In the genomic region with DNA sequence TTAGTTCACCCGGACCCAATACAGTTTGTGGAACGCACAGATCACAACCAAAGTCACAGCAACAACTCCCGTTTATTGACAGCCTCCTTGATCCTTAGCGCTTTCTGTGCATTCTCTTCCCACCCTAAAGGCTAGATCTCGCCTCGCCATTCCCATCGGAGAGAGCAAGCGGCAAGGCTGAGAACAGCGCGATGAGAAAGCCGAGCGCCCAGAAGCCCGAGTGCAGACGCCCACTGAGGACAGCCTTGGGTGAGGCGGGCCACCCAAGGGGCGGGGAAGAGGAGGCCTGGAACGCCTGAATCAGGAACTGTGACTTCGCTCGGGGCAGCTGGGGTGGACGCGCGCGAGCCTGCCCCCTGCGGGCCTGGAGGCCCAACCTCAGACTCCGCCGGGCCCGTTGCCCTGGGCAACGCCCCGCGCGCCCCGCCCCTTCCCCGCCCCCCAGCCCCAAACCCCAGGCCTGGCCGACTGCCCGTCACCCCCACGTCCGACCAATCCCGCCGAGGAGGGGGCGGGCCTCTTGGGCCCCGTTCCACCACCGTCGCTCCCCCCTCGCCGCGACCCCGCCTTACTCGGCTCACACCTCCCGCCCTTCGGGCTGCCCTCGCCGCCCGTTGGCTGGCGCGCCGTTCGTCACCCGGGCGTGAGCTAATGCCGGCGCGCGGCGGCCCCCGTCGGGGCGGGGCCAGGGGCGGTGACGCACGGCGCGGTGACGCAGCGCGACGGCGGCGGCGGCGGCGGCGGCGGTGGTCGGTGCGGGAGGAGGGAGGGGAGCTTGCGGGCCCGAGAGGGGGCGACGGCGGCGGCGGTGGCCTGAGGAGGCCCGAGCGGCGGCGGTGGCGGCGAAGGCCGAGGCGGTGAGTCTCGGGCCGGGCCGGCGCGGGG, we compare ENCODE assay signal across 1 cellular context.
TF ChIP-seq lines count a peak whose summit lies in the region.

A gene with protein sequence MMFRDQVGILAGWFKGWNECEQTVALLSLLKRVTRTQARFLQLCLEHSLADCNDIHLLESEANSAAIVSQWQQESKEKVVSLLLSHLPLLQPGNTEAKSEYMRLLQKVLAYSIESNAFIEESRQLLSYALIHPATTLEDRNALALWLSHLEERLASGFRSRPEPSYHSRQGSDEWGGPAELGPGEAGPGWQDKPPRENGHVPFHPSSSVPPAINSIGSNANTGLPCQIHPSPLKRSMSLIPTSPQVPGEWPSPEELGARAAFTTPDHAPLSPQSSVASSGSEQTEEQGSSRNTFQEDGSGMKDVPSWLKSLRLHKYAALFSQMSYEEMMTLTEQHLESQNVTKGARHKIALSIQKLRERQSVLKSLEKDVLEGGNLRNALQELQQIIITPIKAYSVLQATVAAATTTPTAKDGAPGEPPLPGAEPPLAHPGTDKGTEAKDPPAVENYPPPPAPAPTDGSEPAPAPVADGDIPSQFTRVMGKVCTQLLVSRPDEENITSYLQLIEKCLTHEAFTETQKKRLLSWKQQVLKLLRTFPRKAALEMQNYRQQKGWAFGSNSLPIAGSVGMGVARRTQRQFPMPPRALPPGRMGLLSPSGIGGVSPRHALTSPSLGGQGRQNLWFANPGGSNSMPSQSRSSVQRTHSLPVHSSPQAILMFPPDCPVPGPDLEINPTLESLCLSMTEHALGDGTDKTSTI (plus strand): TSS at position 702 of the 885 bp plus-strand sequence. CDS start 14,473 bp downstream, outside the sequence.

TF ChIP-seq in K562, 482 proteins besides CTCF, POLR2A, EP300 and RAD21 (continued from another document):
- TF ChIP-seq GTF2A2 (tag; IDR thresholded peaks at IDR 0.05) (no peak), TFAM (CRISPR knock-in tag; conservative IDR thresholded peaks at IDR 0.05) (no peak), NR1H2 (CRISPR knock-in tag; IDR thresholded peaks at IDR 0.05) (no peak), ZKSCAN3 (CRISPR knock-in tag; IDR thresholded peaks at IDR 0.05) (no peak), ZNF354B (CRISPR knock-in tag; IDR thresholded peaks at IDR 0.05) (no peak), SMAD1 (IDR thresholded peaks at IDR 0.05; ENCODE audit: low read depth, low read length, partially characterized antibody) (peak; percentile 38), KLF16 (IDR thresholded peaks at IDR 0.05) (no peak), FUS (optimal IDR thresholded peaks at IDR 0.05; ENCODE audit: low read depth, low read length) (no peak), OTX1 (CRISPR knock-in tag; IDR thresholded peaks at IDR 0.05) (no peak), SMAD2 (IDR thresholded peaks at IDR 0.05; ENCODE audit: low read depth, low read length) (no peak), BCOR (IDR thresholded peaks at IDR 0.05) (no peak; the same call in 1 of the 2 replicates), SPI1 (IDR thresholded peaks at IDR 0.05; ENCODE audit: borderline replicate concordance, low read depth, low read length) (peak; percentile 74), LARP7 (IDR thresholded peaks at IDR 0.05) (no peak), HMG20B (CRISPR knock-in tag; IDR thresholded peaks at IDR 0.05) (no peak), PURB (CRISPR knock-in tag; IDR thresholded peaks at IDR 0.05; ENCODE audit: low read depth) (no peak), XRCC5 (IDR thresholded peaks at IDR 0.05; ENCODE audit: low read depth, low read length) (no peak)
- TF ChIP-seq, protein P1, sequence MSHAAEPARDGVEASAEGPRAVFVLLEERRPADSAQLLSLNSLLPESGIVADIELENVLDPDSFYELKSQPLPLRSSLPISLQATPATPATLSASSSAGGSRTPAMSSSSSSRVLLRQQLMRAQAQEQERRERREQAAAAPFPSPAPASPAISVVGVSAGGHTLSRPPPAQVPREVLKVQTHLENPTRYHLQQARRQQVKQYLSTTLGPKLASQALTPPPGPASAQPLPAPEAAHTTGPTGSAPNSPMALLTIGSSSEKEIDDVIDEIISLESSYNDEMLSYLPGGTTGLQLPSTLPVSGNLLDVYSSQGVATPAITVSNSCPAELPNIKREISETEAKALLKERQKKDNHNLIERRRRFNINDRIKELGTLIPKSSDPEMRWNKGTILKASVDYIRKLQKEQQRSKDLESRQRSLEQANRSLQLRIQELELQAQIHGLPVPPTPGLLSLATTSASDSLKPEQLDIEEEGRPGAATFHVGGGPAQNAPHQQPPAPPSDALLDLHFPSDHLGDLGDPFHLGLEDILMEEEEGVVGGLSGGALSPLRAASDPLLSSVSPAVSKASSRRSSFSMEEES (CRISPR knock-in tag; IDR thresholded peaks at IDR 0.05), result no peak
- TF ChIP-seq, protein P2, sequence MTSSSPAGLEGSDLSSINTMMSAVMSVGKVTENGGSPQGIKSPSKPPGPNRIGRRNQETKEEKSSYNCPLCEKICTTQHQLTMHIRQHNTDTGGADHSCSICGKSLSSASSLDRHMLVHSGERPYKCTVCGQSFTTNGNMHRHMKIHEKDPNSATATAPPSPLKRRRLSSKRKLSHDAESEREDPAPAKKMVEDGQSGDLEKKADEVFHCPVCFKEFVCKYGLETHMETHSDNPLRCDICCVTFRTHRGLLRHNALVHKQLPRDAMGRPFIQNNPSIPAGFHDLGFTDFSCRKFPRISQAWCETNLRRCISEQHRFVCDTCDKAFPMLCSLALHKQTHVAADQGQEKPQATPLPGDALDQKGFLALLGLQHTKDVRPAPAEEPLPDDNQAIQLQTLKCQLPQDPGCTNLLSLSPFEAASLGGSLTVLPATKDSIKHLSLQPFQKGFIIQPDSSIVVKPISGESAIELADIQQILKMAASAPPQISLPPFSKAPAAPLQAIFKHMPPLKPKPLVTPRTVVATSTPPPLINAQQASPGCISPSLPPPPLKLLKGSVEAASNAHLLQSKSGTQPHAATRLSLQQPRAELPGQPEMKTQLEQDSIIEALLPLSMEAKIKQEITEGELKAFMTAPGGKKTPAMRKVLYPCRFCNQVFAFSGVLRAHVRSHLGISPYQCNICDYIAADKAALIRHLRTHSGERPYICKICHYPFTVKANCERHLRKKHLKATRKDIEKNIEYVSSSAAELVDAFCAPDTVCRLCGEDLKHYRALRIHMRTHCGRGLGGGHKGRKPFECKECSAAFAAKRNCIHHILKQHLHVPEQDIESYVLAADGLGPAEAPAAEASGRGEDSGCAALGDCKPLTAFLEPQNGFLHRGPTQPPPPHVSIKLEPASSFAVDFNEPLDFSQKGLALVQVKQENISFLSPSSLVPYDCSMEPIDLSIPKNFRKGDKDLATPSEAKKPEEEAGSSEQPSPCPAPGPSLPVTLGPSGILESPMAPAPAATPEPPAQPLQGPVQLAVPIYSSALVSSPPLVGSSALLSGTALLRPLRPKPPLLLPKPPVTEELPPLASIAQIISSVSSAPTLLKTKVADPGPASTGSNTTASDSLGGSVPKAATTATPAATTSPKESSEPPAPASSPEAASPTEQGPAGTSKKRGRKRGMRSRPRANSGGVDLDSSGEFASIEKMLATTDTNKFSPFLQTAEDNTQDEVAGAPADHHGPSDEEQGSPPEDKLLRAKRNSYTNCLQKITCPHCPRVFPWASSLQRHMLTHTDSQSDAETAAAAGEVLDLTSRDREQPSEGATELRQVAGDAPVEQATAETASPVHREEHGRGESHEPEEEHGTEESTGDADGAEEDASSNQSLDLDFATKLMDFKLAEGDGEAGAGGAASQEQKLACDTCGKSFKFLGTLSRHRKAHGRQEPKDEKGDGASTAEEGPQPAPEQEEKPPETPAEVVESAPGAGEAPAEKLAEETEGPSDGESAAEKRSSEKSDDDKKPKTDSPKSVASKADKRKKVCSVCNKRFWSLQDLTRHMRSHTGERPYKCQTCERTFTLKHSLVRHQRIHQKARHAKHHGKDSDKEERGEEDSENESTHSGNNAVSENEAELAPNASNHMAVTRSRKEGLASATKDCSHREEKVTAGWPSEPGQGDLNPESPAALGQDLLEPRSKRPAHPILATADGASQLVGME (CRISPR knock-in tag; IDR thresholded peaks at IDR 0.05), result no peak; the same call in 1 of the 2 replicates
- TF ChIP-seq, protein P3, sequence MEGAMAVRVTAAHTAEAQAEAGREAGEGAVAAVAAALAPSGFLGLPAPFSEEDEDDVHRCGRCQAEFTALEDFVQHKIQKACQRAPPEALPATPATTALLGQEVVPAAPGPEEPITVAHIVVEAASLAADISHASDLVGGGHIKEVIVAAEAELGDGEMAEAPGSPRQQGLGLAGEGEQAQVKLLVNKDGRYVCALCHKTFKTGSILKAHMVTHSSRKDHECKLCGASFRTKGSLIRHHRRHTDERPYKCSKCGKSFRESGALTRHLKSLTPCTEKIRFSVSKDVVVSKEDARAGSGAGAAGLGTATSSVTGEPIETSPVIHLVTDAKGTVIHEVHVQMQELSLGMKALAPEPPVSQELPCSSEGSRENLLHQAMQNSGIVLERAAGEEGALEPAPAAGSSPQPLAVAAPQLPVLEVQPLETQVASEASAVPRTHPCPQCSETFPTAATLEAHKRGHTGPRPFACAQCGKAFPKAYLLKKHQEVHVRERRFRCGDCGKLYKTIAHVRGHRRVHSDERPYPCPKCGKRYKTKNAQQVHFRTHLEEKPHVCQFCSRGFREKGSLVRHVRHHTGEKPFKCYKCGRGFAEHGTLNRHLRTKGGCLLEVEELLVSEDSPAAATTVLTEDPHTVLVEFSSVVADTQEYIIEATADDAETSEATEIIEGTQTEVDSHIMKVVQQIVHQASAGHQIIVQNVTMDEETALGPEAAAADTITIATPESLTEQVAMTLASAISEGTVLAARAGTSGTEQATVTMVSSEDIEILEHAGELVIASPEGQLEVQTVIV (CRISPR knock-in tag; IDR thresholded peaks at IDR 0.05; ENCODE audit: borderline replicate concordance), result no peak
- TF ChIP-seq, protein P4, sequence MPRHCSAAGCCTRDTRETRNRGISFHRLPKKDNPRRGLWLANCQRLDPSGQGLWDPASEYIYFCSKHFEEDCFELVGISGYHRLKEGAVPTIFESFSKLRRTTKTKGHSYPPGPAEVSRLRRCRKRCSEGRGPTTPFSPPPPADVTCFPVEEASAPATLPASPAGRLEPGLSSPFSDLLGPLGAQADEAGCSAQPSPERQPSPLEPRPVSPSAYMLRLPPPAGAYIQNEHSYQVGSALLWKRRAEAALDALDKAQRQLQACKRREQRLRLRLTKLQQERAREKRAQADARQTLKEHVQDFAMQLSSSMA (CRISPR knock-in tag; IDR thresholded peaks at IDR 0.05), result no peak
